ENCODE assay signal across 10 cellular contexts in genomic region chr5:131357739-131358561, GRCh38.
DNase-seq lines count a peak whose midpoint lies in the region; ATAC-seq and TF ChIP-seq lines count a peak whose summit lies in the region.
"Had no signal": no experiment of that assay in that cellular context is flagged by ENCODE, and none has a peak within 500 bp of the region (broad histone marks: within the 10 kb centered on the region; RNA-seq: fewer than 3 reads in every experiment).

No MANE protein-coding gene starts in this region.

- H3K4me3 Mint-ChIP-seq in CD4-positive, alpha-beta T cell: peak overlapping the region; percentile 70
- H3K4me3 Mint-ChIP-seq: neural crest cell had no signal

- no peak overlapping the region for H3K4me3 ChIP-seq in effector memory CD4-positive, alpha-beta T cell (ENCODE audit: insufficient read depth, low read depth, low read length, poor library complexity, severe bottlenecking)
- no peak overlapping the region for H3K4me3 ChIP-seq in right cardiac atrium (ENCODE audit: low read length)
- H3K4me3 ChIP-seq: upper lobe of left lung had no signal

- no peak for TF ChIP-seq CTCF in CD4-positive, alpha-beta T cell (IDR thresholded peaks at IDR 0.05)
- TF ChIP-seq CTCF in GM20000 (IDR thresholded peaks at IDR 0.05; ENCODE audit: extremely low read depth, missing control alignments): no peak

- peak; percentile 64 for ATAC-seq in CD4-positive, alpha-beta T cell (ENCODE audit: poor library complexity)
- ATAC-seq in GM21717 (IDR thresholded peaks at IDR 0.05; ENCODE audit: unreplicated experiment): peak; percentile 45
- no peak for ATAC-seq in right cardiac atrium

- POLR2A ChIA-PET in CD4-positive, alpha-beta T cell (lab: Charles Lee): interaction anchor here (0.5 to 4.3 kb wide), 9 partner anchors 15 to 105 kb away, joined by 3 to 45 read pairs (median 3); partner anchors contain the start of gene CDC42SE2

- H3K36me3 Mint-ChIP-seq in CD4-positive, alpha-beta T cell (ENCODE audit: low read depth): peaks cover 74% of the 10 kb centered on the region

- peak overlapping the region; percentile 88 for H3K27ac Mint-ChIP-seq in CD4-positive, alpha-beta T cell

- intact Hi-C loops in CD4-positive, alpha-beta T cell (cut with DNase I, micrococcal nuclease): loop anchor here (1.0 to 2.0 kb wide), 3 partner anchors 13 to 24 kb away; no protein-coding TSS in a partner anchor
- intact Hi-C loops in right cardiac atrium (cut with DNase I): no loop called here

- DNase-seq in CD4-positive, alpha-beta T cell: peak in 1 of 10 experiments; percentile 27
- DNase-seq in NOMO-1 treated with dmso at 0.1 percent for 144 hours (lab: John Stamatoyannopoulos, UW; ENCODE audit: unreplicated experiment) (peak; percentile 67), GM20000 (ENCODE audit: low spot score) (no peak), H4 (ENCODE audit: low spot score) (no peak), NCI-H226 (no peak), right cardiac atrium (no peak)
- no peak for DNase-seq in effector memory CD4-positive, alpha-beta T cell
- DNase-seq: upper lobe of left lung had no signal

- no peaks in the 10 kb centered on the region for H3K9me3 ChIP-seq in CD4-positive, alpha-beta T cell (ENCODE audit: control insufficient read depth, low read length)
- no peaks in the 10 kb centered on the region for H3K9me3 ChIP-seq in effector memory CD4-positive, alpha-beta T cell (ENCODE audit: control insufficient read depth, low read length)
- H3K9me3 ChIP-seq in right cardiac atrium (ENCODE audit: control insufficient read depth, low read length): no peaks in the 10 kb centered on the region
- H3K9me3 ChIP-seq: upper lobe of left lung had no signal

- CTCF ChIA-PET in CD4-positive, alpha-beta T cell (lab: Charles Lee): interaction anchor here (1.3 to 1.7 kb wide), 2 partner anchors 24 to 53 kb away, joined by 3 to 5 read pairs; no protein-coding TSS in a partner anchor

- peaks cover 85% of the 10 kb centered on the region for H3K4me1 Mint-ChIP-seq in CD4-positive, alpha-beta T cell (ENCODE audit: low read depth)
- H3K4me1 Mint-ChIP-seq: neural crest cell had no signal

- peaks cover 15% of the 10 kb centered on the region for H3K36me3 ChIP-seq in effector memory CD4-positive, alpha-beta T cell (ENCODE audit: control insufficient read depth, insufficient read depth, low read length)

- WGBS in right cardiac atrium: 71% methylated on average over 5 of the region's 5 CpGs

- no peaks in the 10 kb centered on the region for H3K27me3 ChIP-seq in CD4-positive, alpha-beta T cell (ENCODE audit: control insufficient read depth, insufficient read depth, low read length)
- H3K27me3 ChIP-seq in effector memory CD4-positive, alpha-beta T cell (replicated peaks; ENCODE audit: control insufficient read depth, insufficient read depth, low read length, poor library complexity, severe bottlenecking): no peaks in the 10 kb centered on the region
- H3K27me3 ChIP-seq in right cardiac atrium (ENCODE audit: control insufficient read depth, insufficient read depth): no peaks in the 10 kb centered on the region
- H3K27me3 ChIP-seq: upper lobe of left lung had no signal

- no peaks in the 10 kb centered on the region for H3K27me3 Mint-ChIP-seq in CD4-positive, alpha-beta T cell

- peaks cover 26% of the 10 kb centered on the region for H3K4me1 ChIP-seq in effector memory CD4-positive, alpha-beta T cell (ENCODE audit: control insufficient read depth, insufficient read depth, low read length, poor library complexity, severe bottlenecking)
- H3K4me1 ChIP-seq in right cardiac atrium (ENCODE audit: control insufficient read depth, insufficient read depth, low read length): no peaks in the 10 kb centered on the region

- H3K9me3 Mint-ChIP-seq in CD4-positive, alpha-beta T cell: no peaks in the 10 kb centered on the region
- H3K9me3 Mint-ChIP-seq: neural crest cell had no signal

- H3K27ac ChIP-seq in CD4-positive, alpha-beta T cell (ENCODE audit: low read depth, low read length): peak overlapping the region; percentile 5
- H3K27ac ChIP-seq in effector memory CD4-positive, alpha-beta T cell (ENCODE audit: insufficient read depth, low read length, poor library complexity, severe bottlenecking): peak overlapping the region; percentile 48
- no peak overlapping the region for H3K27ac ChIP-seq in right cardiac atrium (ENCODE audit: low read length)
- H3K27ac ChIP-seq: upper lobe of left lung had no signal

Comparison
In these comparisons a context has a peak if more than half of its experiments do, and no peak if none do; other contexts are left out.
1. ATAC-seq: peak in CD4-positive, alpha-beta T cell (single experiment) and GM21717 (single experiment); none in right cardiac atrium (0 of 2).
2. intact Hi-C loops: an anchor here in CD4-positive, alpha-beta T cell (1.0 to 2.0 kb wide); none called in right cardiac atrium.